8 cellular contexts compared by ENCODE assay signal in the genomic region with DNA sequence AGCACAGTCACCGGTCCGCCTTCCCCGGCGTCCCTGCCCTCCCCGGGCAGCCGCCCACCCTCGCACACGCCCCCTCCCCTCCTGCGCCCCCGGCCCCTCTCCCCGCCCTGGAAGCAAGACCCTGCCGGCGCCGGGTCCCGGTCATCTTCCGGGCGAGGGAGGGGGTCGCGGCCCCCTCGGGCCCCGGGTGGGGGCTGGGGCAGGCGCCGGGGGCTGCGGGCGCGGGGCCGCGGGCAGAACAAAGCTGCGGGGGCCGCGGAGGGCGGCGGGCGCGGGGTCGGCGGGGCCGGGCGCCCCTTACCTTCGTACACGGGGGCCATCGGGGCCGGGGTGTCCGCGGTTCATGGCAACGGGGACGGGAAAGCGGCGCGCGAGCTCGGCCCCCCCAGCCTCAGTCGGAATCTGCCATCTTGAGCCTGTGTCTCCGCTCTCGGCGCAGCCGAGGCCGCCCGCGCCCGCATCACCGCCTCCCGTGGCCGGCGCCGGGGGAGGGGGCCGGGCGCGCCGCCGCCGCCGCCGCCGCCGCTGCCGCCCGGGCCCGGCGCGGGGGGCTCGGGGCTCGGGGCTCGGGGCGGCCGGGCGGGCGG. TPM values are rescaled to one million over a fixed set of nuclear protein-coding genes. Genes with fewer than 3 reads are reported as not detected.
DNase-seq lines count a peak whose midpoint lies in the region; ATAC-seq and TF ChIP-seq lines count a peak whose summit lies in the region.

No MANE protein-coding gene starts in this region.

- H3K36me3 ChIP-seq in CD4-positive, alpha-beta memory T cell (ENCODE audit: insufficient read depth, low read length), result no peaks in the 10 kb centered on the region
- H3K36me3 ChIP-seq in osteoblast (ENCODE audit: insufficient read depth, low read length), result peaks cover 5% of the 10 kb centered on the region

- H3K27me3 ChIP-seq in CD4-positive, alpha-beta memory T cell (ENCODE audit: insufficient read depth, low read length), result no peaks in the 10 kb centered on the region
- no peaks in the 10 kb centered on the region for H3K27me3 ChIP-seq in foreskin keratinocyte
- H3K27me3 ChIP-seq in osteoblast (ENCODE audit: insufficient read depth, low read length), result no peaks in the 10 kb centered on the region

- peaks cover 33 to 64% (median 43%) of the 10 kb centered on the region in 4 donors for H3K4me1 Mint-ChIP-seq in CD4-positive, alpha-beta memory T cell
- H3K4me1 Mint-ChIP-seq in activated T-helper 17 cell treated with anti-CD3 and anti-CD28 coated beads, Interleukin-2, amount 50 U/mL, for 72 hours, result peaks cover 46% of the 10 kb centered on the region

- H3K9me3 Mint-ChIP-seq in CD4-positive, alpha-beta memory T cell, result peaks cover 0 to 2% (median 0%) of the 10 kb centered on the region in 8 donors
- no peaks in the 10 kb centered on the region for H3K9me3 Mint-ChIP-seq in activated T-helper 17 cell treated with anti-CD3 and anti-CD28 coated beads, Interleukin-2, amount 50 U/mL, for 72 hours

- POLR2A ChIA-PET in CD4-positive, alpha-beta memory T cell (lab: Charles Lee; ENCODE audit: partially characterized antibody), result interaction anchor here (1.1 to 5.3 kb wide), 3 partner anchors 9 to 53 kb away, joined by 3 to 63 read pairs (median 15); no protein-coding TSS in a partner anchor

- H3K4me3 ChIP-seq in CD4-positive, alpha-beta memory T cell (ENCODE audit: low read length in 2 of 2), result peak overlapping the region; percentile 60 to 92
- peak overlapping the region; percentile 87 for H3K4me3 ChIP-seq in osteoblast (ENCODE audit: insufficient read depth, low read length)

- DNase-seq in CD4-positive, alpha-beta memory T cell, result peak; percentile 32 to 62 (median 41)
- DNase-seq in NCI-H1092 (lab: John Stamatoyannopoulos, UW), result peak; percentile 33
- DNase-seq in foreskin keratinocyte, result no peak
- peak; percentile 95 for DNase-seq in osteoblast (ENCODE audit: insufficient read length, low spot score, missing footprints)
- DNase-seq in islet precursor cell, result no peak

- intact Hi-C loops in CD4-positive, alpha-beta memory T cell (cut with micrococcal nuclease), result loop anchor here (1.0 to 10.0 kb wide), 7 partner anchors 40 to 1237 kb away; a partner anchor contains a TSS

- H3K79me2 ChIP-seq in osteoblast (ENCODE audit: insufficient read depth, low read length), result peaks cover 58% of the 10 kb centered on the region

- TF ChIP-seq CTCF in foreskin keratinocyte (conservative IDR thresholded peaks at IDR 0.05) (no peak), osteoblast (IDR thresholded peaks at IDR 0.05; ENCODE audit: extremely low read depth, low read depth, low read length) (no peak)

- peaks cover 44% of the 10 kb centered on the region for H3K4me1 ChIP-seq in CD4-positive, alpha-beta memory T cell (ENCODE audit: insufficient read depth, low read length)
- peaks cover 17% of the 10 kb centered on the region for H3K4me1 ChIP-seq in foreskin keratinocyte
- H3K4me1 ChIP-seq in osteoblast (ENCODE audit: insufficient read depth, low read length), result peaks cover 31% of the 10 kb centered on the region

- CTCF ChIA-PET in CD4-positive, alpha-beta memory T cell (lab: Charles Lee; ENCODE audit: partially characterized antibody), result interaction anchor here (0.6 to 1.6 kb wide), 2 partner anchors 10 to 225 kb away, joined by 3 to 4 read pairs; no protein-coding TSS in a partner anchor

- H3K4me3 Mint-ChIP-seq in CD4-positive, alpha-beta memory T cell, result peak overlapping the region; percentile 96 to 100 (median 99)
- H3K4me3 Mint-ChIP-seq in activated T-helper 17 cell treated with anti-CD3 and anti-CD28 coated beads, Interleukin-2, amount 50 U/mL, for 72 hours, result peak overlapping the region; percentile 98

- H2AFZ ChIP-seq in osteoblast (ENCODE audit: low read length), result no peak overlapping the region

- no peaks in the 10 kb centered on the region for H3K9me3 ChIP-seq in CD4-positive, alpha-beta memory T cell (ENCODE audit: control insufficient read depth in 1 of 2, low read length in 2 of 2)
- no peaks in the 10 kb centered on the region for H3K9me3 ChIP-seq in osteoblast (ENCODE audit: low read depth, low read length)

- peak overlapping the region; percentile 90 for H3K4me2 ChIP-seq in osteoblast (ENCODE audit: insufficient read depth, low read length)

- peaks cover 0 to 23% of the 10 kb centered on the region in 2 donors for H3K36me3 Mint-ChIP-seq in CD4-positive, alpha-beta memory T cell
- peaks cover 36% of the 10 kb centered on the region for H3K36me3 Mint-ChIP-seq in activated T-helper 17 cell treated with anti-CD3 and anti-CD28 coated beads, Interleukin-2, amount 50 U/mL, for 72 hours (ENCODE audit: low read depth)

- ATAC-seq in GM21528 (IDR thresholded peaks at IDR 0.05; ENCODE audit: low FRiP score, unreplicated experiment) (peak; percentile 15), foreskin keratinocyte (peak; percentile 2), HG03196 (IDR thresholded peaks at IDR 0.05; ENCODE audit: unreplicated experiment) (no peak)
- peak; percentile 11 for ATAC-seq in activated T-helper 17 cell treated with anti-CD3 and anti-CD28 coated beads, Interleukin-2, amount 50 U/mL, for 72 hours (replicated peaks)

- peaks cover 7% of the 10 kb centered on the region for H4K20me1 ChIP-seq in osteoblast (ENCODE audit: insufficient read depth, low read length)

- H3K27ac Mint-ChIP-seq in CD4-positive, alpha-beta memory T cell, result peak overlapping the region; percentile 97 to 99 (median 98)
- H3K27ac Mint-ChIP-seq in activated T-helper 17 cell treated with anti-CD3 and anti-CD28 coated beads, Interleukin-2, amount 50 U/mL, for 72 hours, result peak overlapping the region; percentile 96

- peaks cover 2 to 7% of the 10 kb centered on the region in 2 donors for H3K27me3 Mint-ChIP-seq in CD4-positive, alpha-beta memory T cell
- H3K27me3 Mint-ChIP-seq in activated T-helper 17 cell treated with anti-CD3 and anti-CD28 coated beads, Interleukin-2, amount 50 U/mL, for 72 hours, result peaks cover 4% of the 10 kb centered on the region

- peak overlapping the region; percentile 64 for H3K27ac ChIP-seq in CD4-positive, alpha-beta memory T cell (ENCODE audit: low read depth, low read length)
- H3K27ac ChIP-seq in foreskin keratinocyte (peak overlapping the region; percentile 76), osteoblast (ENCODE audit: low read depth, low read length) (peak overlapping the region; percentile 98)

RNA-seq across cellular contexts. Expression of a gene that starts 0.4 kb away (rescaled TPM):
- total RNA-seq in CD4-positive, alpha-beta memory T cell, result 10 to 100 TPM; 31.2 to 34.1 TPM
- polyA plus RNA-seq in CD4-positive, alpha-beta memory T cell, result 1 to 10 TPM in 1 of 2 donors, under 1 TPM in 1; 0.87 to 4.4 TPM
- total RNA-seq in activated T-helper 17 cell treated with anti-CD3 and anti-CD28 coated beads, Interleukin-2, amount 50 U/mL, for 72 hours, result 10 to 100 TPM; 44.2 to 46.9 TPM
- total RNA-seq in foreskin keratinocyte, result 17.7 and 20.1 TPM in 2 replicates
- polyA plus RNA-seq in foreskin keratinocyte, result 2.1 and 2.6 TPM in 2 replicates
- total RNA-seq in osteoblast, result 12.7 and 13.3 TPM in 2 replicates

RNA-seq across cellular contexts. Expression of a gene that starts 51.7 kb away (rescaled TPM):
- total RNA-seq in CD4-positive, alpha-beta memory T cell, result 10 to 100 TPM; 16.6 to 18.0 TPM
- polyA plus RNA-seq in CD4-positive, alpha-beta memory T cell, result 10 to 100 TPM; 19.8 to 20.1 TPM
- 10 to 100 TPM; 17.8 to 22.0 TPM for total RNA-seq in activated T-helper 17 cell treated with anti-CD3 and anti-CD28 coated beads, Interleukin-2, amount 50 U/mL, for 72 hours
- 2.1 TPM in 2 replicates for total RNA-seq in foreskin keratinocyte
- 1.3 and 2.8 TPM in 2 replicates for polyA plus RNA-seq in foreskin keratinocyte
- 0.59 and 0.72 TPM in 2 replicates for total RNA-seq in osteoblast

Comparison
In these comparisons a context has a peak if more than half of its experiments do, and no peak if none do; other contexts are left out.
1. DNase-seq: peak in CD4-positive, alpha-beta memory T cell (5 of 5), NCI-H1092 (single experiment) and osteoblast (single experiment); none in foreskin keratinocyte (0 of 2) and islet precursor cell (single experiment).
2. Peak in every context shown above with its lines, with median percentiles within 50 percentile points of each other: H3K27ac ChIP-seq.